Comparison of ENCODE assay signal across 19 cellular contexts in genomic region chr5:65144136-65144871, GRCh38.
A peak's percentile ranks its signal among the peaks of the same experiment; 100 is the strongest.
DNase-seq lines count a peak whose midpoint lies in the region; ATAC-seq and TF ChIP-seq lines count a peak whose summit lies in the region.
"Had no signal": no experiment of that assay in that cellular context is flagged by ENCODE, and none has a peak within 500 bp of the region (broad histone marks: within the 10 kb centered on the region; RNA-seq: fewer than 3 reads in every experiment).

No MANE protein-coding gene starts in this region.

- peak; percentile 20 for ATAC-seq in sciatic nerve
- ATAC-seq in natural killer cell treated with Interleukin-12 subunit alpha and Interleukin-12 subunit beta and Interleukin-15 and Interleukin-18, amount 100 ng/mL, for 72 hours: no peak

- H3K27ac Mint-ChIP-seq in HFFc6: peak overlapping the region; percentile 10; the same call in 1 of the 2 replicates
- no peak overlapping the region for H3K27ac Mint-ChIP-seq in natural killer cell treated with Interleukin-12 subunit alpha and Interleukin-12 subunit beta and Interleukin-15 and Interleukin-18, amount 100 ng/mL, for 72 hours

- peaks cover 26% of the 10 kb centered on the region for H3K36me3 Mint-ChIP-seq in HFFc6 (ENCODE audit: low read depth)
- H3K36me3 Mint-ChIP-seq in natural killer cell treated with Interleukin-12 subunit alpha and Interleukin-12 subunit beta and Interleukin-15 and Interleukin-18, amount 100 ng/mL, for 72 hours: no peaks in the 10 kb centered on the region

- H3K9me3 Mint-ChIP-seq in HFFc6: no peaks in the 10 kb centered on the region
- no peaks in the 10 kb centered on the region for H3K9me3 Mint-ChIP-seq in natural killer cell treated with Interleukin-12 subunit alpha and Interleukin-12 subunit beta and Interleukin-15 and Interleukin-18, amount 100 ng/mL, for 72 hours

- DNase-seq in HFFc6: no peak
- peak; percentile 6 for DNase-seq in NCI-H226
- DNase-seq in iPS-NIHi7 (ENCODE audit: extremely low spot score): peak; percentile 1
- DNase-seq in sciatic nerve (ENCODE audit: low spot score): no peak
- DNase-seq in natural killer cell treated with Interleukin-12 subunit alpha and Interleukin-12 subunit beta and Interleukin-15 and Interleukin-18, amount 100 ng/mL, for 72 hours (ENCODE audit: low spot score): no peak
- DNase-seq in activated CD4-positive, alpha-beta T cell treated with anti-CD3 and anti-CD28 coated beads for 4 hours: no peak
- no peak for DNase-seq in NCI-H2227 (lab: John Stamatoyannopoulos, UW; ENCODE audit: unreplicated experiment)
- DNase-seq: Calu3; DMS79; HCEC 1CT; Karpas-422; MM.1S; NCI-H1105; NCI-H1694 treated with DMSO at 0.1 percent for 48 hours; NCI-H2107; NCI-H345; NCI-H526; NK-92 treated with Interleukin-12 subunit alpha and Interleukin-12 subunit beta, amount 100 ng/mL, for 24 hours; SIG-M5 had no signal

- no peak for TF ChIP-seq CTCF in HFFc6 (IDR thresholded peaks at IDR 0.05)

- intact Hi-C loops in sciatic nerve (cut with DNase I): no loop called here

- H3K4me3 Mint-ChIP-seq in HFFc6: no peak overlapping the region
- H3K4me3 Mint-ChIP-seq in natural killer cell treated with Interleukin-12 subunit alpha and Interleukin-12 subunit beta and Interleukin-15 and Interleukin-18, amount 100 ng/mL, for 72 hours: no peak overlapping the region

- no peaks in the 10 kb centered on the region; the same call in 1 of the 2 replicates for H3K27me3 Mint-ChIP-seq in HFFc6 (ENCODE audit: insufficient read depth)
- H3K27me3 Mint-ChIP-seq in natural killer cell treated with Interleukin-12 subunit alpha and Interleukin-12 subunit beta and Interleukin-15 and Interleukin-18, amount 100 ng/mL, for 72 hours: peaks cover 5 to 7% of the 10 kb centered on the region in 2 donors

- peaks cover 47% of the 10 kb centered on the region for H3K4me1 Mint-ChIP-seq in HFFc6 (ENCODE audit: low read depth)
- H3K4me1 Mint-ChIP-seq in natural killer cell treated with Interleukin-12 subunit alpha and Interleukin-12 subunit beta and Interleukin-15 and Interleukin-18, amount 100 ng/mL, for 72 hours (ENCODE audit: low read depth in 2 of 2): no peaks in the 10 kb centered on the region

Comparison
In these comparisons a context has a peak if more than half of its experiments do, and no peak if none do; other contexts are left out.
1. DNase-seq: peak in NCI-H226 (single experiment) and iPS-NIHi7 (single experiment); none in HFFc6 (single experiment), sciatic nerve (single experiment), natural killer cell treated with Interleukin-12 subunit alpha and Interleukin-12 subunit beta and Interleukin-15 and Interleukin-18, amount 100 ng/mL, for 72 hours (single experiment), activated CD4-positive, alpha-beta T cell treated with anti-CD3 and anti-CD28 coated beads for 4 hours (0 of 2) and NCI-H2227 (single experiment).